ENCODE assay signal across 11 cellular contexts in genomic region chr21:45432575-45433255, GRCh38. TPM values are rescaled to one million over a fixed set of nuclear protein-coding genes. Genes with fewer than 3 reads are reported as not detected.
DNase-seq lines count a peak whose midpoint lies in the region; ATAC-seq and TF ChIP-seq lines count a peak whose summit lies in the region.
"Had no signal": no experiment of that assay in that cellular context is flagged by ENCODE, and none has a peak within 500 bp of the region (broad histone marks: within the 10 kb centered on the region; RNA-seq: fewer than 3 reads in every experiment).

No MANE protein-coding gene starts in this region.

- no peaks in the 10 kb centered on the region for H3K36me3 ChIP-seq in right atrium auricular region
- H3K36me3 ChIP-seq in stomach = no peaks in the 10 kb centered on the region
- H3K36me3 ChIP-seq: colonic mucosa, neutrophil had no signal

- 58 to 68% (median 62%) methylated on average over 13 to 16 of the region's 16 CpGs for WGBS in stomach, 5 donors

- no peaks in the 10 kb centered on the region; the same call in 1 of the 2 replicates for H3K36me3 Mint-ChIP-seq in HFFc6 (ENCODE audit: low read depth)

- H3K27ac Mint-ChIP-seq in HFFc6 = peak overlapping the region; percentile 52

- H3K4me3 Mint-ChIP-seq in HFFc6 = no peak overlapping the region

- no peak for ATAC-seq in HG03139 (IDR thresholded peaks at IDR 0.05; ENCODE audit: unreplicated experiment)

- H3K9me3 ChIP-seq in right atrium auricular region (no peaks in the 10 kb centered on the region), stomach (no peaks in the 10 kb centered on the region)
- H3K9me3 ChIP-seq: colonic mucosa, neutrophil had no signal

- H3K27me3 ChIP-seq in right atrium auricular region (no peaks in the 10 kb centered on the region), stomach (peaks cover 0 to 51% (median 0%) of the 10 kb centered on the region in 3 donors)
- H3K27me3 ChIP-seq: colonic mucosa had no signal

- no peaks in the 10 kb centered on the region for H3K9me3 Mint-ChIP-seq in HFFc6

- DNase-seq in HFFc6 (peak; percentile 41), brain pericyte (ENCODE audit: low read depth, low spot score) (peak; percentile 88), right atrium auricular region (ENCODE audit: low spot score) (no peak), stomach (no peak), CD1c-positive myeloid dendritic cell (ENCODE audit: extremely low spot score) (no peak), DMS 273 (lab: John Stamatoyannopoulos, UW; ENCODE audit: unreplicated experiment) (no peak)
- DNase-seq in stimulated activated CD4-positive, alpha-beta T cell treated with anti-CD3 and anti-CD28 coated beads, Interleukin-1b, Interleukin-23, amount 100 ng/mL, for 48 hours = no peak
- DNase-seq: colonic mucosa, NCI-H1694 had no signal

- peak overlapping the region; percentile 4 to 58 for H3K27ac ChIP-seq in right atrium auricular region
- H3K27ac ChIP-seq in stomach = peak overlapping the region in 4 of 5 donors; percentile 29 to 70 (median 54)
- H3K27ac ChIP-seq: colonic mucosa, neutrophil had no signal

- H3K27me3 Mint-ChIP-seq in HFFc6 (ENCODE audit: insufficient read depth) = peaks cover 2% of the 10 kb centered on the region; the same call in 1 of the 2 replicates

- H3K4me1 ChIP-seq in right atrium auricular region = peaks cover 0 to 65% of the 10 kb centered on the region in 2 donors
- H3K4me1 ChIP-seq in stomach = peaks cover 9 to 28% (median 17%) of the 10 kb centered on the region in 4 donors
- H3K4me1 ChIP-seq: colonic mucosa had no signal

- H3K4me1 Mint-ChIP-seq in HFFc6 (ENCODE audit: low read depth) = peaks cover 42% of the 10 kb centered on the region

- intact Hi-C loops in stomach (cut with DNase I; ENCODE audit: low total_unique reads) = no loop called here

- H3K4me3 ChIP-seq in right atrium auricular region = no peak overlapping the region
- H3K4me3 ChIP-seq in stomach = no peak overlapping the region
- H3K4me3 ChIP-seq: colonic mucosa had no signal

- no peak for TF ChIP-seq CTCF in HFFc6 (IDR thresholded peaks at IDR 0.05)
- no peak for TF ChIP-seq CTCF in right atrium auricular region (IDR thresholded peaks at IDR 0.05)
- no peak for TF ChIP-seq CTCF in stomach (IDR thresholded peaks at IDR 0.05)

- TF ChIP-seq POLR2A in stomach (IDR thresholded peaks at IDR 0.05) = no peak

- TF ChIP-seq EP300 in stomach (IDR thresholded peaks at IDR 0.05) = no peak

RNA-seq across cellular contexts. Expression of gene COL18A1, which starts 27.8 kb away (rescaled TPM):
- 10 to 100 TPM; 39.8 to 93.5 (median 86.8) TPM for total RNA-seq in HFFc6 (2021; fragmentation: NEBNext Ultra II Directional; extraction: Animal tissue kit (Norgen Biotek cat#: 25700))
- 100 to 1,000 TPM; 117 to 134 TPM for total RNA-seq in right atrium auricular region
- total RNA-seq in stomach = 100 to 1,000 TPM in 1 of 5 donors, 10 to 100 TPM in 4; 19.8 to 212 (median 34.9) TPM
- polyA plus RNA-seq in stomach = 10 to 100 TPM; 20.0 to 34.3 (median 20.7) TPM

Comparison
In these comparisons a context has a peak if more than half of its experiments do, and no peak if none do; other contexts are left out.
1. DNase-seq: peak in HFFc6 (single experiment) and brain pericyte (single experiment); none in right atrium auricular region (single experiment), stomach (single experiment), CD1c-positive myeloid dendritic cell (single experiment), DMS 273 (single experiment) and stimulated activated CD4-positive, alpha-beta T cell treated with anti-CD3 and anti-CD28 coated beads, Interleukin-1b, Interleukin-23, amount 100 ng/mL, for 48 hours (single experiment).